11 cellular contexts compared by ENCODE assay signal in the genomic region with DNA sequence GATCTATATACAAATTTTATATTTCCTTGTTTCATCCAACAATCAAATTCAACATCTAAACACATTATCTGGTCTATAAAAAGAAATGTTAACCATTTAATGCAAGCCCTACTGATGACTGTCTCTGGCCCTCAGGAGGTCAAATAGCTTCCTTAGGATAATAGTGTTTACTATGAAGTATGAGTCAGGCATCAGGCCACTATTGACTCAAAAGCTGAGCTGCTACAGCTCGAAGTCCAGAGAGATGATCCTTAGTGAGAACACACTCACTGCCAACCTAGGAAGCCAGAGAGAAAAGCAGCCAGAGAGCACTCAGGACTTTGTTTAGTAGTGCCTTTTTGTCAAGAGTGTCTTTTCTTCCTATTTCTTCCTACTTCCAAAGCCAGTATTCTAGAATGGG.
A peak's percentile ranks its signal among the peaks of the same experiment; 100 is the strongest.
DNase-seq lines count a peak whose midpoint lies in the region; ATAC-seq, FAIRE-seq and TF ChIP-seq lines count a peak whose summit lies in the region.
"Had no signal": no experiment of that assay in that cellular context is flagged by ENCODE, and none has a peak within 500 bp of the region (broad histone marks: within the 10 kb centered on the region; RNA-seq: fewer than 3 reads in every experiment).

No MANE protein-coding gene starts in this region.

- 0 to 14% (median 4%) methylated on average over 1 of the region's 1 CpG for WGBS in small intestine, 3 donors
- 23 to 43% methylated on average over 1 of the region's 1 CpG for WGBS in tibial nerve, 2 donors

- H3K27ac ChIP-seq in RWPE2 (ENCODE audit: poor library complexity, severe bottlenecking): no peak overlapping the region
- no peak overlapping the region for H3K27ac ChIP-seq in small intestine (ENCODE audit: low read depth in 1 of 2, low read length in 1 of 2)
- H3K27ac ChIP-seq in tibial nerve: no peak overlapping the region
- no peak overlapping the region for H3K27ac ChIP-seq in substantia nigra (ENCODE audit: low read depth, low read length, poor library complexity, severe bottlenecking)

- TF ChIP-seq POLR2A in tibial nerve (IDR thresholded peaks at IDR 0.05): no peak

- H3K9me3 ChIP-seq in RWPE2 (ENCODE audit: severe bottlenecking) (no peaks in the 10 kb centered on the region), small intestine (ENCODE audit: control insufficient read depth, low read depth) (no peaks in the 10 kb centered on the region), tibial nerve (no peaks in the 10 kb centered on the region)

- FAIRE-seq in small intestine (lab: Jason Lieb, UNC): no peak
- FAIRE-seq: A204.1 had no signal

- ATAC-seq in RWPE2 (ENCODE audit: low read depth): peak; percentile 100

- TF ChIP-seq CTCF in RWPE2 (IDR thresholded peaks at IDR 0.05; ENCODE audit: poor library complexity, severe bottlenecking): no peak
- no peak for TF ChIP-seq CTCF in foreskin fibroblast (IDR thresholded peaks at IDR 0.05; ENCODE audit: low read depth, low read length)
- no peak for TF ChIP-seq CTCF in tibial nerve (IDR thresholded peaks at IDR 0.05)

- H3K4me1 ChIP-seq in RWPE2 (ENCODE audit: insufficient read depth, poor library complexity, severe bottlenecking) (no peaks in the 10 kb centered on the region), small intestine (ENCODE audit: control insufficient read depth in 2 of 2, insufficient read depth in 1 of 2, low read depth in 1 of 2, low read length in 1 of 2) (peaks cover 0 to 2% of the 10 kb centered on the region in 2 donors), tibial nerve (no peaks in the 10 kb centered on the region)

- no peak for TF ChIP-seq EP300 in tibial nerve (IDR thresholded peaks at IDR 0.05)

- DNase-seq in NCI-H345 (lab: John Stamatoyannopoulos, UW): peak; percentile 15
- DNase-seq in NCI-H345 treated with DMSO at 0.1 percent for 48 hours (lab: John Stamatoyannopoulos, UW; ENCODE audit: unreplicated experiment): no peak
- no peak for DNase-seq in RWPE2 (ENCODE audit: low spot score)
- peak; percentile 47 to 82 for DNase-seq in foreskin fibroblast
- DNase-seq in small intestine: peak; percentile 86
- DNase-seq in tibial nerve (ENCODE audit: low spot score in 2 of 2): no peak
- DNase-seq in epidermal melanocyte (ENCODE audit: insufficient read length, low spot score): no peak
- no peak for DNase-seq in substantia nigra (lab: John Stamatoyannopoulos, UW)
- DNase-seq: activated naive CD4-positive, alpha-beta T cell treated with Interleukin-2 at 50 U/mL for 16 hours; trophoblast cell had no signal

- H3K36me3 ChIP-seq in RWPE2 (ENCODE audit: low read depth): no peaks in the 10 kb centered on the region
- no peaks in the 10 kb centered on the region for H3K36me3 ChIP-seq in small intestine (ENCODE audit: control insufficient read depth in 2 of 2, insufficient read depth in 2 of 2, low read length in 2 of 2)
- H3K36me3 ChIP-seq in tibial nerve: no peaks in the 10 kb centered on the region

- no peaks in the 10 kb centered on the region for H3K27me3 ChIP-seq in RWPE2 (ENCODE audit: insufficient read depth, poor library complexity, severe bottlenecking)
- no peaks in the 10 kb centered on the region for H3K27me3 ChIP-seq in small intestine (ENCODE audit: control insufficient read depth in 2 of 2, insufficient read depth in 2 of 2, low read length in 2 of 2)
- H3K27me3 ChIP-seq in tibial nerve: no peaks in the 10 kb centered on the region

- H3K4me3 ChIP-seq in RWPE2 (ENCODE audit: severe bottlenecking): no peak overlapping the region
- no peak overlapping the region for H3K4me3 ChIP-seq in foreskin fibroblast (ENCODE audit: low read depth in 1 of 2, low read length in 2 of 2)
- H3K4me3 ChIP-seq in small intestine (ENCODE audit: low read depth in 1 of 2, low read length in 2 of 2): no peak overlapping the region
- H3K4me3 ChIP-seq in tibial nerve: no peak overlapping the region

Comparison
In these comparisons a context has a peak if more than half of its experiments do, and no peak if none do; other contexts are left out.
1. DNase-seq: peak in NCI-H345 (single experiment), foreskin fibroblast (2 of 2) and small intestine (single experiment); none in NCI-H345 treated with DMSO at 0.1 percent for 48 hours (single experiment), RWPE2 (single experiment), tibial nerve (0 of 2), epidermal melanocyte (single experiment) and substantia nigra (0 of 49).